13 cellular contexts compared by ENCODE assay signal in the genomic region with DNA sequence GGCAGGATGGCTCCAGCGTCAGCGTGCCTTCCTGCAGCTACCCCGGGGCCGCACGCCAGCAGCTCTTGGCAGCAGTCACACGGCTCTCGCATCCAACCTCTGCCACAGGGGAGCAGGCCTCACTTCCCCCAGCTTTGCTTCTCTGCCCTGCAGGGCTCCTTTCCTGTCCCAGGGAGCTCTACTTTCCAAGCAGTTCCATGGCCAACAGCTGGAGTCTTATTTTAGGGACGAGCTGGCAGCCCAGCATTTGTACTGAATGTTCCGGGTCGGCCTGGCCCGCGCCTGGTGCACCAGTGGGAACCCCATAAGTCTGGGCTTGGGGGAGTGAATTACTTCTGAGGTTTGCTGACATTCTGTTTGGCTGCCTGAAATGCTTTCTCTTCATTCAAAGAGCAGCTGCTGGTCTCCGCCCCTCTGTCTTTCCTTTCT. TPM values are rescaled to one million over a fixed set of nuclear protein-coding genes. Genes with fewer than 3 reads are reported as not detected.
DNase-seq lines count a peak whose midpoint lies in the region; ATAC-seq and TF ChIP-seq lines count a peak whose summit lies in the region.
"Had no signal": no experiment of that assay in that cellular context is flagged by ENCODE, and none has a peak within 500 bp of the region (broad histone marks: within the 10 kb centered on the region; RNA-seq: fewer than 3 reads in every experiment).

No MANE protein-coding gene starts in this region.

- no peak overlapping the region for H2BK120ac ChIP-seq in trophoblast cell (ENCODE audit: insufficient read depth, low read length, poor library complexity)

- H4K12ac ChIP-seq in trophoblast cell (ENCODE audit: low read depth, low read length) = no peak overlapping the region

- DNase-seq in breast epithelium (ENCODE audit: low spot score in 2 of 2) (peak in 1 of 2 donors; percentile 33), mammary epithelial cell (no peak), left cardiac atrium (peak; percentile 79), trophoblast cell (no peak), uterus (peak; percentile 85 to 89), D341Med (ENCODE audit: low spot score) (no peak), COLO668 (lab: John Stamatoyannopoulos, UW; ENCODE audit: unreplicated experiment) (no peak)
- DNase-seq in activated CD8-positive, alpha-beta memory T cell treated with anti-CD3 and anti-CD28 coated beads for 24 hours = no peak
- DNase-seq: activated CD4-positive, CD25-positive, alpha-beta regulatory T cell treated with anti-CD3 and anti-CD28 coated beads, Interleukin-2, amount 50 U/mL, for 72 hours; activated effector memory CD4-positive, alpha-beta T cell treated with anti-CD3 and anti-CD28 coated beads, Interleukin-2, amount 50 U/mL, for 16 hours; NCI-H2171 treated with DMSO at 0.1 percent for 48 hours; SHP77 treated with DMSO at 0.1 percent for 48 hours had no signal

- H3K4me3 ChIP-seq in breast epithelium (no peak overlapping the region), mammary epithelial cell (replicated peaks in 1 of 3; ENCODE audit: insufficient read depth in 1 of 3, low read depth in 2 of 3, low read length in 3 of 3) (no peak overlapping the region), trophoblast cell (ENCODE audit: low read depth, low read length) (no peak overlapping the region), uterus (peak overlapping the region; percentile 10 to 18)
- H3K4me3 ChIP-seq: A549 had no signal

- H2BK5ac ChIP-seq in trophoblast cell (ENCODE audit: low read depth, low read length, poor library complexity) = no peak overlapping the region

- intact Hi-C loops in breast epithelium (cut with DNase I; ENCODE audit: low total_unique reads) = no loop called here
- intact Hi-C loops in mammary epithelial cell (cut with micrococcal nuclease) = no loop called here
- intact Hi-C loops in left cardiac atrium (cut with DNase I) = no loop called here
- intact Hi-C loops in uterus (cut with DNase I; ENCODE audit: low total_unique reads) = no loop called here

- TF ChIP-seq POLR2A in breast epithelium (IDR thresholded peaks at IDR 0.05) = no peak
- no peak for TF ChIP-seq POLR2A in uterus (IDR thresholded peaks at IDR 0.05)

- H3K79me1 ChIP-seq in trophoblast cell (ENCODE audit: low read length) = peaks cover 29% of the 10 kb centered on the region

- CTCF ChIA-PET in mammary epithelial cell (lab: Charles Lee; ENCODE audit: low non-redundant PET) = no interaction called here

- in situ Hi-C loops in mammary epithelial cell (cut with MboI; ENCODE audit: low sequenced_read_pairs in 2 of 2) = no loop called here

- no peak overlapping the region for H3K4me2 ChIP-seq in mammary epithelial cell (ENCODE audit: insufficient read depth, low read depth, low read length)
- no peak overlapping the region for H3K4me2 ChIP-seq in trophoblast cell (ENCODE audit: low read length)
- H3K4me2 ChIP-seq: A549 had no signal

- H3K14ac ChIP-seq in trophoblast cell (ENCODE audit: low read length) = no peak overlapping the region

- peak in 1 of 3 donors; percentile 8 for TF ChIP-seq CTCF in breast epithelium (IDR thresholded peaks at IDR 0.05)
- no peak for TF ChIP-seq CTCF in mammary epithelial cell (conservative IDR thresholded peaks at IDR 0.05 in 1 of 2, IDR thresholded peaks at IDR 0.05 in 1 of 2; ENCODE audit: extremely low read depth in 1 of 2, insufficient read depth in 1 of 2, low read depth in 1 of 2, low read length in 2 of 2)
- no peak for TF ChIP-seq CTCF in uterus (IDR thresholded peaks at IDR 0.05)

- H3K9ac ChIP-seq in mammary epithelial cell (ENCODE audit: insufficient read depth, low read length) (no peak overlapping the region), trophoblast cell (ENCODE audit: low read length) (no peak overlapping the region)

- peak; percentile 73 to 89 for ATAC-seq in left cardiac atrium
- ATAC-seq: A549 had no signal

- peak overlapping the region; percentile 38 for H2AK5ac ChIP-seq in trophoblast cell (ENCODE audit: low read length)

- H4K91ac ChIP-seq in trophoblast cell (ENCODE audit: low read depth, low read length) = peak overlapping the region; percentile 11

- H3K4ac ChIP-seq in trophoblast cell (ENCODE audit: low read depth, low read length) = no peak overlapping the region

- WGBS in mammary epithelial cell (ENCODE audit: low coverage, missing lambda C conversion rate) = 98% methylated on average over 10 of the region's 13 CpGs
- no CpG with 5 or more reads among the region's 13 CpGs for WGBS in trophoblast cell (ENCODE audit: extremely low coverage, insufficient coverage, insufficient read length)

- no peaks in the 10 kb centered on the region for H3K79me2 ChIP-seq in mammary epithelial cell (ENCODE audit: insufficient read depth, low read length)
- H3K79me2 ChIP-seq in trophoblast cell (ENCODE audit: control insufficient read depth, insufficient read depth, low read length, poor library complexity) = no peaks in the 10 kb centered on the region

- H4K20me1 ChIP-seq in mammary epithelial cell (ENCODE audit: insufficient read depth, low read length) = no peaks in the 10 kb centered on the region

- dilution Hi-C loops in mammary epithelial cell (cut with HindIII; ENCODE audit: low sequenced_read_pairs) = loop anchor here (10.0 kb wide), 1 partner anchor 135 kb away; no protein-coding TSS in a partner anchor

- H3K36me3 ChIP-seq in breast epithelium (no peaks in the 10 kb centered on the region), mammary epithelial cell (ENCODE audit: insufficient read depth, low read length) (no peaks in the 10 kb centered on the region), trophoblast cell (ENCODE audit: control insufficient read depth in 1 of 2, insufficient read depth in 2 of 2, low read length in 2 of 2) (no peaks in the 10 kb centered on the region), uterus (no peaks in the 10 kb centered on the region)

- no peak overlapping the region for H4K8ac ChIP-seq in trophoblast cell (ENCODE audit: low read depth, low read length)

- BruUV-seq in mammary epithelial cell (replicated peaks; lab: Mats Ljungman, UMichigan) = no TSS peak

- H2AFZ ChIP-seq in mammary epithelial cell (ENCODE audit: low read depth, low read length) = no peak overlapping the region
- H2AFZ ChIP-seq in trophoblast cell (ENCODE audit: insufficient read depth, low read length, poor library complexity) = no peak overlapping the region

- H2BK12ac ChIP-seq in trophoblast cell (ENCODE audit: low read length) = peak overlapping the region; percentile 42

- peak overlapping the region; percentile 36 to 49 for H3K27ac ChIP-seq in breast epithelium
- H3K27ac ChIP-seq in mammary epithelial cell (ENCODE audit: insufficient read depth, low read depth, low read length) = no peak overlapping the region
- H3K27ac ChIP-seq in trophoblast cell (ENCODE audit: low read depth, low read length) = no peak overlapping the region
- peak overlapping the region; percentile 85 to 92 for H3K27ac ChIP-seq in uterus
- H3K27ac ChIP-seq: A549 had no signal

- H3K27me3 ChIP-seq in breast epithelium (no peaks in the 10 kb centered on the region), mammary epithelial cell (ENCODE audit: insufficient read depth, low read length) (no peaks in the 10 kb centered on the region), trophoblast cell (ENCODE audit: insufficient read depth, low read length) (no peaks in the 10 kb centered on the region), uterus (no peaks in the 10 kb centered on the region)

- H3K23ac ChIP-seq in trophoblast cell (ENCODE audit: low read length) = no peak overlapping the region

- H3K4me1 ChIP-seq in breast epithelium (no peaks in the 10 kb centered on the region), mammary epithelial cell (ENCODE audit: insufficient read depth, low read length) (peaks cover 17% of the 10 kb centered on the region), trophoblast cell (ENCODE audit: control insufficient read depth in 1 of 2, insufficient read depth in 2 of 2, low read length in 2 of 2) (peaks cover 38 to 50% of the 10 kb centered on the region in 2 experiments), uterus (peaks cover 9 to 40% of the 10 kb centered on the region in 2 donors)
- H3K4me1 ChIP-seq: A549 had no signal

- no peak overlapping the region for H3K18ac ChIP-seq in trophoblast cell (ENCODE audit: low read length)

- H3K9me3 ChIP-seq in breast epithelium = no peaks in the 10 kb centered on the region
- no peaks in the 10 kb centered on the region for H3K9me3 ChIP-seq in mammary epithelial cell (replicated peaks; ENCODE audit: insufficient read depth, low read length)
- H3K9me3 ChIP-seq in trophoblast cell (ENCODE audit: insufficient read depth, low read depth, low read length) = peaks cover 2% of the 10 kb centered on the region
- H3K9me3 ChIP-seq in uterus = no peaks in the 10 kb centered on the region
- H3K9me3 ChIP-seq: A549 had no signal

RNA-seq across cellular contexts. Expression of a gene that starts 34.6 kb away (rescaled TPM):
- 10 to 100 TPM; 13.0 to 24.3 (median 15.8) TPM for total RNA-seq in breast epithelium
- 1 to 10 TPM in 1 of 2 donors, not detected in 1; 1.0 TPM for total RNA-seq in mammary epithelial cell
- 0.08 TPM for polyA plus RNA-seq in mammary epithelial cell
- not detected for polyA minus RNA-seq in mammary epithelial cell
- 100 to 1,000 TPM; 107 to 128 TPM for total RNA-seq in left cardiac atrium
- polyA plus RNA-seq in trophoblast cell (2013) = 140 and 155 TPM in 2 replicates
- total RNA-seq in uterus = 10 to 100 TPM in 3 of 4 donors, under 1 TPM in 1; 0.88 to 91.2 (median 15.3) TPM

Comparison
In these comparisons a context has a peak if more than half of its experiments do, and no peak if none do; other contexts are left out.
1. H3K27ac ChIP-seq: peak in breast epithelium (2 of 2) and uterus (2 of 2); none in mammary epithelial cell (single experiment) and trophoblast cell (single experiment).
2. DNase-seq: peak in left cardiac atrium (single experiment) and uterus (2 of 2); none in mammary epithelial cell (single experiment), trophoblast cell (0 of 2), D341Med (single experiment), activated CD8-positive, alpha-beta memory T cell treated with anti-CD3 and anti-CD28 coated beads for 24 hours (single experiment) and COLO668 (single experiment).
3. H3K4me3 ChIP-seq: peak in uterus (2 of 2); none in breast epithelium (0 of 3), mammary epithelial cell (0 of 3) and trophoblast cell (single experiment).